In genomic region chr1:117696567-117696966, GRCh38 we compare ENCODE assay signal across 12 cellular contexts.
DNase-seq lines count a peak whose midpoint lies in the region.
"Had no signal": no experiment of that assay in that cellular context is flagged by ENCODE, and none has a peak within 500 bp of the region (broad histone marks: within the 10 kb centered on the region; RNA-seq: fewer than 3 reads in every experiment).

No MANE protein-coding gene starts in this region.

- peak overlapping the region; percentile 66 for H3K4me2 ChIP-seq in GM23248 (ENCODE audit: unreplicated experiment)

- no peaks in the 10 kb centered on the region for H3K9me2 ChIP-seq in GM23248 (ENCODE audit: insufficient read depth)

- H2AFZ ChIP-seq in GM23248 = peak overlapping the region; percentile 17; the same call in 1 of the 2 replicates
- H2AFZ ChIP-seq: parathyroid adenoma had no signal

- H3F3A ChIP-seq in GM23248 (ENCODE audit: insufficient read depth) = peaks cover 29% of the 10 kb centered on the region

- H4K20me1 ChIP-seq in GM23248 (ENCODE audit: insufficient read depth) = no peaks in the 10 kb centered on the region

- H3K27ac ChIP-seq in GM23248 (peak overlapping the region; percentile 99), cingulate gyrus (ENCODE audit: low read depth, low read length) (peak overlapping the region; percentile 79), layer of hippocampus (ENCODE audit: low read depth, low read length) (peak overlapping the region; percentile 25), subcutaneous abdominal adipose tissue (ENCODE audit: low read depth, low read length) (peak overlapping the region; percentile 71)
- H3K27ac ChIP-seq: parathyroid adenoma had no signal

- no peaks in the 10 kb centered on the region for H3K36me3 ChIP-seq in GM23248 (ENCODE audit: low read depth)
- H3K36me3 ChIP-seq in subcutaneous abdominal adipose tissue (ENCODE audit: control insufficient read depth in 5 of 5, insufficient read depth in 5 of 5, low read length in 5 of 5) = no peaks in the 10 kb centered on the region

- in situ Hi-C loops in GM23248 (cut with MboI) = no loop called here

- H3K4me1 ChIP-seq in GM23248 (ENCODE audit: insufficient read depth) (peaks cover 38% of the 10 kb centered on the region), subcutaneous abdominal adipose tissue (ENCODE audit: control insufficient read depth in 5 of 5, insufficient read depth in 5 of 5, low read length in 5 of 5) (peaks cover 0 to 10% (median 9%) of the 10 kb centered on the region in 5 donors)
- H3K4me1 ChIP-seq: parathyroid adenoma had no signal

- H3K79me2 ChIP-seq in GM23248 (ENCODE audit: insufficient read depth) = no peaks in the 10 kb centered on the region
- H3K79me2 ChIP-seq: parathyroid adenoma had no signal

- H3K9ac ChIP-seq in GM23248 (peak overlapping the region; percentile 85), subcutaneous abdominal adipose tissue (ENCODE audit: low read length in 5 of 5) (no peak overlapping the region)
- H3K9ac ChIP-seq: parathyroid adenoma had no signal

- no peak overlapping the region for H3K4me3 ChIP-seq in GM23248
- H3K4me3 ChIP-seq in subcutaneous abdominal adipose tissue (ENCODE audit: low read depth in 1 of 5, low read length in 5 of 5) = no peak overlapping the region

- H3K27me3 ChIP-seq in GM23248 (replicated peaks; ENCODE audit: insufficient read depth) (no peaks in the 10 kb centered on the region), layer of hippocampus (ENCODE audit: control insufficient read depth, insufficient read depth, low read length) (no peaks in the 10 kb centered on the region), subcutaneous abdominal adipose tissue (ENCODE audit: control insufficient read depth in 5 of 5, insufficient read depth in 4 of 5, low read length in 5 of 5) (peaks cover 0 to 5% (median 0%) of the 10 kb centered on the region in 5 donors)

- WGBS in GM23248 (ENCODE audit: low coverage in 1 of 2, low lambda C conversion rate in 2 of 2, missing lambda C conversion rate in 2 of 2), 2 experiments = 0 to 4% methylated on average over 1 of the region's 1 CpG

- DNase-seq in GM23248 = peak; percentile 75
- DNase-seq in DMS153 (lab: John Stamatoyannopoulos, UW) = no peak
- DNase-seq in kidney tubule cell (ENCODE audit: low spot score) = no peak
- DNase-seq in midbrain (lab: John Stamatoyannopoulos, UW) = no peak
- no peak for DNase-seq in retina
- DNase-seq: CD8-positive, alpha-beta T cell; hippocampal formation; stimulated activated CD4-positive, alpha-beta T cell treated with anti-CD3 and anti-CD28 coated beads, Interleukin-4, amount 100 ng/mL, for 24 hours had no signal

- H3K9me3 ChIP-seq in GM23248 (ENCODE audit: low read depth) = no peaks in the 10 kb centered on the region
- H3K9me3 ChIP-seq in subcutaneous abdominal adipose tissue (ENCODE audit: control insufficient read depth in 5 of 5, low read length in 5 of 5) = no peaks in the 10 kb centered on the region

Comparison
In these comparisons a context has a peak if more than half of its experiments do, and no peak if none do; other contexts are left out.
1. H3K27ac ChIP-seq: peak in every context shown above with its lines; median percentile 99 in GM23248; 79 in cingulate gyrus; 71 in subcutaneous abdominal adipose tissue; 25 in layer of hippocampus.